15 cellular contexts compared by ENCODE assay signal in the genomic region with DNA sequence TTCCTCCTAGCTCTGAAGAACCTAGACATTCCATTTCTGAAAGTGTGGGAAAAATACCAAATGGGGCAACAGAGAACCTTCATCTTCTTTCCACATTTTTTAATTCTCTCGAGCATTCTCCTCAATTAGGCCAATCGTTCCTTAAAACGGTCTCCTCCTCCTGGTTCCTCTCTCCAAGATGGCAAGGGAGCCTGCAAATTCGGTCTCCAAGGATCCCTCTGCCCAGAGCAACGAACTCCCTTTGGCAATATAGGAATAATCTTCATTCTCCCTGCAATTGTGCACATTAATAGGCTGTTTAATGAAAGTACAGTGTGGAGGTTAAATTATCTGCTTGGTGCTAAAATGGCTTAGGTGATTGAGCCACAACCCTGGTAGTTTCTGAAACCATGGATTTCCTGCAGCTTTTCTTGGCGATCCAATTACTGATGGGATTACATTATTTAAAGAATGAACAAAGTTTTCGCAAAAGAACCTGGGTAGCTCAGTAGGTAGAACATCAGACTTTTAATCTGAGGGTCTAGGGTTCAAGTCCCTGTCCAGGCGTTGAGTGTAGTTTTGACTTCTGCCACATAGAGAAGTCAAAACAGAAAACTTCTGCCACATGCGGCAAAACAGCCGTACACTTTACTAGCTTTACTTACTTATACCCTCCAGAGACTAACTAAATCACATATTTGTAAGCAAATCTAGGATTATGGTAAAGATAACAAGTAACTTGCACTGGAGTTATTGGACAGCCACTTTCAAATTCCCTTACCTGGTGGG.
DNase-seq lines count a peak whose midpoint lies in the region; ATAC-seq, FAIRE-seq and TF ChIP-seq lines count a peak whose summit lies in the region.
"Had no signal": no experiment of that assay in that cellular context is flagged by ENCODE, and none has a peak within 500 bp of the region (broad histone marks: within the 10 kb centered on the region; RNA-seq: fewer than 3 reads in every experiment).

No MANE protein-coding gene starts in this region.

- no peaks in the 10 kb centered on the region for H3K9me2 ChIP-seq in MM.1S (replicated peaks; ENCODE audit: insufficient read depth, low read length)

- peak; percentile 57 for DNase-seq in A172 (ENCODE audit: low spot score)
- DNase-seq in GM12865 (ENCODE audit: low read depth), result peak; percentile 73
- DNase-seq in NB4 (ENCODE audit: low read depth), result peak; percentile 67
- DNase-seq in brain microvascular endothelial cell, result peak; percentile 62
- no peak for DNase-seq in Peyer's patch
- no peak for DNase-seq in D721Med (ENCODE audit: insufficient read length, low spot score)
- no peak for DNase-seq in MM.1S
- DNase-seq: activated naive CD4-positive, alpha-beta T cell treated with Interleukin-2 at 50 U/mL for 16 hours; DMS79; effector CD8-positive, alpha-beta T cell; GOT3; NCI-H1694; NCI-H526 had no signal

- no peaks in the 10 kb centered on the region for H3F3A ChIP-seq in MM.1S (ENCODE audit: insufficient read depth, low read length)

- H3K4me3 ChIP-seq in GM12865 (ENCODE audit: low read depth, low read length) (no peak overlapping the region), NB4 (ENCODE audit: low read depth, low read length) (no peak overlapping the region), brain microvascular endothelial cell (ENCODE audit: low read depth, low read length) (no peak overlapping the region), Peyer's patch (no peak overlapping the region), MM.1S (ENCODE audit: low read length) (no peak overlapping the region)
- H3K4me3 ChIP-seq: SK-N-MC had no signal

- in situ Hi-C loops in brain microvascular endothelial cell (cut with HindIII; ENCODE audit: low pct_ligation_motif_present, low sequenced_read_pairs), result no loop called here

- H3K27me3 ChIP-seq in brain microvascular endothelial cell (replicated peaks) (no peaks in the 10 kb centered on the region), Peyer's patch (no peaks in the 10 kb centered on the region), MM.1S (replicated peaks; ENCODE audit: insufficient read depth, low read length) (no peaks in the 10 kb centered on the region)

- H3K4me1 ChIP-seq in Peyer's patch (no peaks in the 10 kb centered on the region), MM.1S (ENCODE audit: low read length) (no peaks in the 10 kb centered on the region)

- no peak for ATAC-seq in HG02642 (IDR thresholded peaks at IDR 0.05; ENCODE audit: poor library complexity, unreplicated experiment)

- H3K4me2 ChIP-seq in MM.1S (ENCODE audit: low read depth, low read length), result no peak overlapping the region

- H3K36me3 ChIP-seq in brain microvascular endothelial cell (replicated peaks) (no peaks in the 10 kb centered on the region), Peyer's patch (no peaks in the 10 kb centered on the region), MM.1S (replicated peaks; ENCODE audit: insufficient read depth, low read length) (no peaks in the 10 kb centered on the region)

- H3K27ac ChIP-seq in brain microvascular endothelial cell (no peak overlapping the region), Peyer's patch (no peak overlapping the region), MM.1S (ENCODE audit: low read length) (no peak overlapping the region)
- H3K27ac ChIP-seq: SK-N-MC had no signal

- TF ChIP-seq CTCF in GM12865 (IDR thresholded peaks at IDR 0.05; ENCODE audit: insufficient read depth, low read depth, low read length, missing control alignments) (no peak), NB4 (IDR thresholded peaks at IDR 0.05; ENCODE audit: low read depth, low read length) (no peak), brain microvascular endothelial cell (IDR thresholded peaks at IDR 0.05; ENCODE audit: low read depth, low read length, missing control alignments) (no peak), Peyer's patch (IDR thresholded peaks at IDR 0.05) (no peak), D721Med (IDR thresholded peaks at IDR 0.05; ENCODE audit: insufficient read depth, missing control alignments) (no peak), MM.1S (IDR thresholded peaks at IDR 0.05; ENCODE audit: low read length) (no peak)

- TF ChIP-seq POLR2A in NB4 (IDR thresholded peaks at IDR 0.05; ENCODE audit: extremely low read depth, insufficient read length) (no peak), Peyer's patch (IDR thresholded peaks at IDR 0.05) (no peak)

- H3K79me2 ChIP-seq in MM.1S (ENCODE audit: low read length), result no peaks in the 10 kb centered on the region

- no peak overlapping the region for H3K9ac ChIP-seq in MM.1S (ENCODE audit: low read length)

- FAIRE-seq in D721Med (lab: Jason Lieb, UNC), result no peak

- H4K20me1 ChIP-seq in MM.1S (ENCODE audit: insufficient read depth, low read length), result no peaks in the 10 kb centered on the region

- H3K9me3 ChIP-seq in Peyer's patch, result no peaks in the 10 kb centered on the region
- H3K9me3 ChIP-seq in MM.1S (replicated peaks; ENCODE audit: insufficient read depth, low read length), result no peaks in the 10 kb centered on the region

- H2AFZ ChIP-seq in MM.1S (ENCODE audit: low read length), result no peak overlapping the region

Comparison
In these comparisons a context has a peak if more than half of its experiments do, and no peak if none do; other contexts are left out.
1. DNase-seq: peak in A172 (single experiment), GM12865 (single experiment), NB4 (single experiment) and brain microvascular endothelial cell (single experiment); none in Peyer's patch (0 of 3), D721Med (single experiment) and MM.1S (single experiment).